1 cellular context compared by ENCODE assay signal in genomic region chr20:48740714-48741113, GRCh38.
A peak's percentile ranks its signal among the peaks of the same experiment; 100 is the strongest.
TF ChIP-seq lines count a peak whose summit lies in the region.

No MANE protein-coding gene starts in this region.

TF ChIP-seq in GM12878, 131 proteins besides CTCF, POLR2A, EP300 and RAD21 (continued from another document):
- TF ChIP-seq ATF7 (IDR thresholded peaks at IDR 0.05; ENCODE audit: low read depth) (peak; percentile 90), IRF3 (IDR thresholded peaks at IDR 0.05) (no peak), BACH1 (IDR thresholded peaks at IDR 0.05; ENCODE audit: borderline replicate concordance) (no peak), ZSCAN29 (IDR thresholded peaks at IDR 0.05) (no peak), YBX1 (IDR thresholded peaks at IDR 0.05) (no peak), MLLT1 (IDR thresholded peaks at IDR 0.05) (no peak), SUZ12 (IDR thresholded peaks at IDR 0.05; ENCODE audit: unreplicated experiment) (no peak), SKIL (IDR thresholded peaks at IDR 0.05; ENCODE audit: low read depth, poor library complexity, severe bottlenecking) (peak; percentile 65)
